ENCODE assay signal across 16 cellular contexts in the genomic region with DNA sequence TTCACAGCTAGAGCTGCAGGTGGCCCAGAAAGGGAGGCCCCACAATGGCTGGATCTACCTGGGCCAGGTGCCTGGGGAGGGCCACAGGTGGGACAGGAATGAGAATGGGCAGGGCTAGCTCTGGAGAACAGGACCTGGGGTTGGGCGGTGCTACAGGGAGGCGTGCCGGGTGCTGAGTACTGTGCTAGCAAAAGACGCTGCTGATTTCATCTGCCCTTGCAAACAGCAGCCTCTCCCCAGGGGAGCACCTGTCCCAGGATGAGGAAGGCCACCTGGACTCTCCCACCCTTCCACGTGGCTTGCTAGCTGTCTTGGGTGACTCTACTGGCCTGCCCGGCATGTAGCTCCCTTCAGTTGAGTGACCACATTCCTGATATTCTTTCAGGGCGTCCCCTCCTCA. TPM values are rescaled to one million over a fixed set of nuclear protein-coding genes. Genes with fewer than 3 reads are reported as not detected.
A peak's percentile ranks its signal among the peaks of the same experiment; 100 is the strongest.
DNase-seq lines count a peak whose midpoint lies in the region; ATAC-seq and TF ChIP-seq lines count a peak whose summit lies in the region.
"Had no signal": no experiment of that assay in that cellular context is flagged by ENCODE, and none has a peak within 500 bp of the region (broad histone marks: within the 10 kb centered on the region; RNA-seq: fewer than 3 reads in every experiment).

No MANE protein-coding gene starts in this region.

- H3K9me3 Mint-ChIP-seq in natural killer cell treated with Interleukin-12 subunit alpha and Interleukin-12 subunit beta and Interleukin-15 and Interleukin-18, amount 100 ng/mL, for 72 hours = no peaks in the 10 kb centered on the region
- H3K9me3 Mint-ChIP-seq in natural killer cell = no peaks in the 10 kb centered on the region
- H3K9me3 Mint-ChIP-seq: CD4-positive, CD25-positive, alpha-beta regulatory T cell; GM23338 had no signal

- TF ChIP-seq CTCF in natural killer cell (IDR thresholded peaks at IDR 0.05) (no peak), GM13977 (IDR thresholded peaks at IDR 0.05; ENCODE audit: extremely low read depth, insufficient read depth, missing control alignments) (no peak), prostate gland (IDR thresholded peaks at IDR 0.05) (no peak)

- H3K27me3 ChIP-seq in prostate gland (replicated peaks; ENCODE audit: insufficient read depth) = no peaks in the 10 kb centered on the region
- H3K27me3 ChIP-seq: MG63 had no signal

- intact Hi-C loops in natural killer cell (cut with micrococcal nuclease) = no loop called here
- intact Hi-C loops in prostate gland (cut with DNase I) = no loop called here

- H3K4me1 ChIP-seq in prostate gland (replicated peaks) = no peaks in the 10 kb centered on the region

- DNase-seq in natural killer cell treated with Interleukin-12 subunit alpha and Interleukin-12 subunit beta and Interleukin-15 and Interleukin-18, amount 100 ng/mL, for 72 hours (ENCODE audit: low spot score) = peak; percentile 56
- DNase-seq in natural killer cell (no peak), NCI-H146 treated with DMSO at 0.1 percent for 48 hours (lab: John Stamatoyannopoulos, UW; ENCODE audit: unreplicated experiment) (peak; percentile 31), glomerular visceral epithelial cell (ENCODE audit: extremely low spot score) (peak; percentile 35), GM13977 (ENCODE audit: low spot score) (no peak), prostate gland (ENCODE audit: low spot score) (no peak)
- DNase-seq: Calu3; CD4-positive, CD25-positive, alpha-beta regulatory T cell; Karpas-422; MG63; NCI-H1694; NCI-H2107; NCI-H510A; T-helper 1 cell had no signal

- 61% methylated on average over 7 of the region's 7 CpGs for WGBS in prostate gland

- H3K36me3 Mint-ChIP-seq in natural killer cell treated with Interleukin-12 subunit alpha and Interleukin-12 subunit beta and Interleukin-15 and Interleukin-18, amount 100 ng/mL, for 72 hours = no peaks in the 10 kb centered on the region
- H3K36me3 Mint-ChIP-seq in natural killer cell = no peaks in the 10 kb centered on the region
- H3K36me3 Mint-ChIP-seq: CD4-positive, CD25-positive, alpha-beta regulatory T cell had no signal

- in situ Hi-C loops in GM13977 (cut with MboI; ENCODE audit: low pct_unique_long_range_greater_than_20kb, low sequenced_read_pairs, unreplicated experiment) = no loop called here

- H3K4me1 Mint-ChIP-seq in natural killer cell treated with Interleukin-12 subunit alpha and Interleukin-12 subunit beta and Interleukin-15 and Interleukin-18, amount 100 ng/mL, for 72 hours (ENCODE audit: low read depth in 2 of 2) = no peaks in the 10 kb centered on the region
- H3K4me1 Mint-ChIP-seq in natural killer cell = no peaks in the 10 kb centered on the region

- H3K27me3 Mint-ChIP-seq in natural killer cell treated with Interleukin-12 subunit alpha and Interleukin-12 subunit beta and Interleukin-15 and Interleukin-18, amount 100 ng/mL, for 72 hours = peaks cover 0 to 9% of the 10 kb centered on the region in 2 donors
- peaks cover 0 to 10% of the 10 kb centered on the region in 2 donors for H3K27me3 Mint-ChIP-seq in natural killer cell (ENCODE audit: low read depth in 2 of 2)

- H3K27ac ChIP-seq in prostate gland = no peak overlapping the region

- H3K27ac Mint-ChIP-seq in natural killer cell treated with Interleukin-12 subunit alpha and Interleukin-12 subunit beta and Interleukin-15 and Interleukin-18, amount 100 ng/mL, for 72 hours = no peak overlapping the region
- no peak overlapping the region for H3K27ac Mint-ChIP-seq in natural killer cell
- H3K27ac Mint-ChIP-seq: GM23338 had no signal

- ATAC-seq in natural killer cell treated with Interleukin-12 subunit alpha and Interleukin-12 subunit beta and Interleukin-15 and Interleukin-18, amount 100 ng/mL, for 72 hours = no peak
- ATAC-seq in natural killer cell (no peak), HG03378 (IDR thresholded peaks at IDR 0.05; ENCODE audit: unreplicated experiment) (no peak)

- no peaks in the 10 kb centered on the region for H3K36me3 ChIP-seq in prostate gland
- H3K36me3 ChIP-seq: MG63 had no signal

- no peak overlapping the region for H3K4me3 Mint-ChIP-seq in natural killer cell treated with Interleukin-12 subunit alpha and Interleukin-12 subunit beta and Interleukin-15 and Interleukin-18, amount 100 ng/mL, for 72 hours
- no peak overlapping the region for H3K4me3 Mint-ChIP-seq in natural killer cell
- H3K4me3 Mint-ChIP-seq: GM23338 had no signal

- H3K4me3 ChIP-seq in prostate gland = no peak overlapping the region
- H3K4me3 ChIP-seq: GM23338, MG63 had no signal

- H3K9me3 ChIP-seq in prostate gland = no peaks in the 10 kb centered on the region
- H3K9me3 ChIP-seq: MG63 had no signal

- TF ChIP-seq POLR2A in prostate gland (IDR thresholded peaks at IDR 0.05) = no peak

RNA-seq across cellular contexts. Expression of a gene that starts 6.6 kb away (rescaled TPM):
- total RNA-seq in natural killer cell treated with Interleukin-12 subunit alpha and Interleukin-12 subunit beta and Interleukin-15 and Interleukin-18, amount 100 ng/mL, for 72 hours = 10 to 100 TPM; 38.2 to 47.6 TPM
- total RNA-seq in natural killer cell (10 to 100 TPM; 39.1 to 43.1 (median 41.0) TPM), prostate gland (10 to 100 TPM; 28.8 to 46.0 TPM)

RNA-seq across cellular contexts. Expression of a gene that starts 13.2 kb away (rescaled TPM):
- total RNA-seq in natural killer cell treated with Interleukin-12 subunit alpha and Interleukin-12 subunit beta and Interleukin-15 and Interleukin-18, amount 100 ng/mL, for 72 hours = not detected
- total RNA-seq in natural killer cell = not detected
- total RNA-seq in prostate gland = not detected
- total RNA-seq: CD4-positive, CD25-positive, alpha-beta regulatory T cell had no signal

RNA-seq across cellular contexts. Expression of a gene that starts 31.7 kb away (rescaled TPM):
- not detected for total RNA-seq in natural killer cell treated with Interleukin-12 subunit alpha and Interleukin-12 subunit beta and Interleukin-15 and Interleukin-18, amount 100 ng/mL, for 72 hours
- total RNA-seq in natural killer cell (not detected), prostate gland (1 to 10 TPM in 1 of 2 donors, not detected in 1; 1.2 TPM)
- total RNA-seq: Calu3; CD4-positive, CD25-positive, alpha-beta regulatory T cell had no signal

RNA-seq across cellular contexts. Expression of a gene that starts 50.1 kb away (rescaled TPM):
- total RNA-seq in natural killer cell treated with Interleukin-12 subunit alpha and Interleukin-12 subunit beta and Interleukin-15 and Interleukin-18, amount 100 ng/mL, for 72 hours = 100 to 1,000 TPM in 1 of 2 donors, 10 to 100 TPM in 1; 87.2 to 144 TPM
- total RNA-seq in natural killer cell (100 to 1,000 TPM; 118 to 138 (median 127) TPM), prostate gland (10 to 100 TPM; 43.6 to 85.6 TPM)

Comparison
In these comparisons a context has a peak if more than half of its experiments do, and no peak if none do; other contexts are left out.
1. DNase-seq: peak in natural killer cell treated with Interleukin-12 subunit alpha and Interleukin-12 subunit beta and Interleukin-15 and Interleukin-18, amount 100 ng/mL, for 72 hours (single experiment), NCI-H146 treated with DMSO at 0.1 percent for 48 hours (single experiment) and glomerular visceral epithelial cell (single experiment); none in natural killer cell (single experiment), GM13977 (single experiment) and prostate gland (single experiment).